ENCODE assay signal across 1 cellular context in genomic region chr5:134524219-134524825, GRCh38.
TF ChIP-seq lines count a peak whose summit lies in the region.

No MANE protein-coding gene starts in this region.

TF ChIP-seq in A549, 52 proteins besides CTCF, POLR2A, EP300 and RAD21 (continued from another document):
- TF ChIP-seq REST (IDR thresholded peaks at IDR 0.05) (no peak), RFX5 (IDR thresholded peaks at IDR 0.05) (no peak), HOXB5 (CRISPR knock-in tag; IDR thresholded peaks at IDR 0.05) (peak; percentile 21; the same call in 1 of the 2 replicates), HMGXB4 (CRISPR knock-in tag; IDR thresholded peaks at IDR 0.05; ENCODE audit: borderline replicate concordance) (no peak), MAFK (IDR thresholded peaks at IDR 0.05; ENCODE audit: partially characterized antibody) (no peak), ZSCAN20 (CRISPR knock-in tag; IDR thresholded peaks at IDR 0.05) (no peak), ATOH8 (CRISPR knock-in tag; IDR thresholded peaks at IDR 0.05; ENCODE audit: low read depth) (no peak), MYC (IDR thresholded peaks at IDR 0.05; ENCODE audit: borderline replicate concordance, low read length) (peak; percentile 61; the same call in 1 of the 2 replicates), PHF8 (IDR thresholded peaks at IDR 0.05; ENCODE audit: borderline replicate concordance, low read depth) (no peak), CHD2 (IDR thresholded peaks at IDR 0.05; ENCODE audit: low read length, partially characterized antibody) (no peak), GATA3 (IDR thresholded peaks at IDR 0.05; ENCODE audit: borderline replicate concordance) (no peak), KDM1A (IDR thresholded peaks at IDR 0.05; ENCODE audit: low read depth) (no peak), ZNF302 (CRISPR knock-in tag; IDR thresholded peaks at IDR 0.05) (no peak), FOSB (CRISPR knock-in tag; IDR thresholded peaks at IDR 0.05) (no peak; the same call in 1 of the 2 replicates), ZFP36 (IDR thresholded peaks at IDR 0.05; ENCODE audit: borderline replicate concordance, partially characterized antibody) (no peak), USF2 (IDR thresholded peaks at IDR 0.05) (no peak), ZC3H11A (IDR thresholded peaks at IDR 0.05) (no peak), KDM5A (IDR thresholded peaks at IDR 0.05) (no peak)
